15 cellular contexts compared by ENCODE assay signal in the genomic region with DNA sequence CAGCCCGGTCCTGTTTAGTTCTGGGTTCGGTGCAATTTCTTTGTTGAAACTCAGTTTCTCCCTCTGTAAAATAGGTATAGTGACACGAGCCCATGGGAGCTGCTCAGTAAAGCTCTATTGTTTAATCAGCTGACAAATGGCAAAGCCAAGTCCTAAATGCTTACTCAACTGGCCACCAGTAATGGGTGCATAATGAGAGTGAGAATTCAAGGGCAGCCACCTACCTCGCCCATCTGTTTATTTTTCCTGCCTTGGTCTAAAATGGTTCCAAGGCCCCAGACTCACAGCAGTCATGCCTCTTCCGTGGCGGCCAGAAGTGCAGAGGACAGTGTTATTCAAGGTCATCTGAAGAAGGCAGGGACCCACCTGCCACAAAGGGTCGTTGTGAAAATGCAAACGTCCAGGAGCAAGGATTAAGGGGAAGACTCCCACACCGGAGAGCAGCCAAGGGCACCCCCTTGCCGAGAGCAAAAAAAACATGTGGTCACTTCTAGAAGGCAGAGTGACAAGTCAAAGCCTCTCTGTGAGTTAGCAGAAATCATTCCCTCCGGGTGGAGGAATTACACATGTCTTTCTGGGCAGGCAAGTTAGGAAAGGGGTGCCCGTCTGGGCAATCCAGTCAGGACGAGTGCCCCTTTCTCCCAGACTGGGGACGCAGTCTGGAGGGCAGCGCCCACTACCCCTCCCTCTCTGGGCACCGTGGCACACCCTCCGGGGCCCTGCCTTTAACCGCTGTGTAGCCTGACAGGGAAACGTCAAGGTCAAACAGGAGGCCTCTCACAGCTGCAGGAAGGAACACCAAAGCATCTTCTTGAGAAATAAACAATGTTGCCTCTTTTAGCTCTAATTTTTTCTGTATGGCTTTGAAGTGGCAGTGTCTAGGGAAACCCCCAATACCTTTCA.
DNase-seq lines count a peak whose midpoint lies in the region; ATAC-seq and TF ChIP-seq lines count a peak whose summit lies in the region.
"Had no signal": no experiment of that assay in that cellular context is flagged by ENCODE, and none has a peak within 500 bp of the region (broad histone marks: within the 10 kb centered on the region; RNA-seq: fewer than 3 reads in every experiment).

No MANE protein-coding gene starts in this region.

- H3K27me3 Mint-ChIP-seq in activated naive CD8-positive, alpha-beta T cell: no peaks in the 10 kb centered on the region
- H3K27me3 Mint-ChIP-seq: activated CD4-positive, alpha-beta memory T cell treated with anti-CD3 and anti-CD28 coated beads for 36 hours had no signal

- intact Hi-C loops in Right ventricle myocardium superior (cut with DNase I) (no loop called here), thyroid gland (cut with DNase I) (no loop called here), aorta (cut with DNase I) (no loop called here)

- H3K9me3 ChIP-seq in cardiac muscle cell (ENCODE audit: low read depth) (no peaks in the 10 kb centered on the region), thyroid gland (no peaks in the 10 kb centered on the region), aorta (ENCODE audit: control insufficient read depth, low read length) (no peaks in the 10 kb centered on the region)

- 33 to 46% methylated on average over 19 of the region's 19 CpGs for WGBS in thyroid gland, 2 donors
- 61 to 64% methylated on average over 19 of the region's 19 CpGs for WGBS in aorta, 2 donors

- ATAC-seq in Right ventricle myocardium superior (ENCODE audit: poor library complexity): no peak
- no peak for ATAC-seq in aorta (ENCODE audit: low FRiP score)

- H3K4me1 ChIP-seq in cardiac muscle cell (ENCODE audit: low read depth): peaks cover 45% of the 10 kb centered on the region
- H3K4me1 ChIP-seq in thyroid gland: peaks cover 69 to 75% of the 10 kb centered on the region in 2 donors
- no peaks in the 10 kb centered on the region for H3K4me1 ChIP-seq in aorta (ENCODE audit: control insufficient read depth in 1 of 2, insufficient read depth in 2 of 2, low read length in 2 of 2)

- peak overlapping the region; percentile 53 for H3K4me3 Mint-ChIP-seq in activated naive CD8-positive, alpha-beta T cell
- H3K4me3 Mint-ChIP-seq: activated CD4-positive, alpha-beta memory T cell treated with anti-CD3 and anti-CD28 coated beads for 36 hours; HFFc6 had no signal

- TF ChIP-seq CTCF in cardiac muscle cell (IDR thresholded peaks at IDR 0.05; ENCODE audit: low read depth, low read length) (no peak), thyroid gland (IDR thresholded peaks at IDR 0.05) (no peak)

- H3K27me3 ChIP-seq in cardiac muscle cell: no peaks in the 10 kb centered on the region
- H3K27me3 ChIP-seq in thyroid gland: no peaks in the 10 kb centered on the region
- no peaks in the 10 kb centered on the region for H3K27me3 ChIP-seq in aorta (ENCODE audit: control insufficient read depth in 1 of 2, insufficient read depth in 2 of 2, low read length in 1 of 2)

- H3K4me1 Mint-ChIP-seq in activated naive CD8-positive, alpha-beta T cell (ENCODE audit: low read depth): peaks cover 60% of the 10 kb centered on the region

- H3K36me3 ChIP-seq in cardiac muscle cell: no peaks in the 10 kb centered on the region
- no peaks in the 10 kb centered on the region for H3K36me3 ChIP-seq in thyroid gland
- no peaks in the 10 kb centered on the region for H3K36me3 ChIP-seq in aorta (ENCODE audit: control insufficient read depth in 1 of 2, insufficient read depth in 2 of 2, low read length in 1 of 2)

- peak in 1 of 2 donors; percentile 9 for DNase-seq in cardiac muscle cell (ENCODE audit: low read depth in 1 of 2, low spot score in 1 of 2)
- no peak for DNase-seq in Right ventricle myocardium superior
- peak; percentile 30 for DNase-seq in midbrain (lab: John Stamatoyannopoulos, UW)
- peak; percentile 47 to 50 for DNase-seq in thyroid gland
- no peak for DNase-seq in aorta
- no peak for DNase-seq in NCI-H510A (lab: John Stamatoyannopoulos, UW)
- DNase-seq in activated CD8-positive, alpha-beta memory T cell treated with anti-CD3 and anti-CD28 coated beads, Interleukin-2, amount 50 U/mL, for 48 hours: no peak
- DNase-seq: activated CD4-positive, alpha-beta memory T cell treated with anti-CD3 and anti-CD28 coated beads for 36 hours; activated gamma-delta T cell; DMS79; HFFc6; NCI-H524; RPMI8226 had no signal

- H3K27ac Mint-ChIP-seq in activated naive CD8-positive, alpha-beta T cell: peak overlapping the region; percentile 83
- H3K27ac Mint-ChIP-seq: activated CD4-positive, alpha-beta memory T cell treated with anti-CD3 and anti-CD28 coated beads for 36 hours; HFFc6 had no signal

- H3K4me3 ChIP-seq in cardiac muscle cell (no peak overlapping the region), thyroid gland (replicated peaks in 1 of 3) (no peak overlapping the region), aorta (ENCODE audit: low read length in 2 of 2) (no peak overlapping the region)

- TF ChIP-seq POLR2A in thyroid gland (IDR thresholded peaks at IDR 0.05): peak in 1 of 2 donors; percentile 14

- no peaks in the 10 kb centered on the region for H3K9me3 Mint-ChIP-seq in activated naive CD8-positive, alpha-beta T cell (ENCODE audit: low read depth)
- H3K9me3 Mint-ChIP-seq: HFFc6 had no signal

- peaks cover 2% of the 10 kb centered on the region for H3K36me3 Mint-ChIP-seq in activated naive CD8-positive, alpha-beta T cell
- H3K36me3 Mint-ChIP-seq: activated CD4-positive, alpha-beta memory T cell treated with anti-CD3 and anti-CD28 coated beads for 36 hours had no signal

- peak overlapping the region; percentile 76 for H3K27ac ChIP-seq in cardiac muscle cell
- peak overlapping the region; percentile 80 to 84 (median 83) for H3K27ac ChIP-seq in thyroid gland
- no peak overlapping the region for H3K27ac ChIP-seq in aorta (ENCODE audit: low read depth in 1 of 2, low read length in 2 of 2)
- H3K27ac ChIP-seq: KMS-11 had no signal

Comparison
In these comparisons a context has a peak if more than half of its experiments do, and no peak if none do; other contexts are left out.
1. DNase-seq: peak in midbrain (single experiment) and thyroid gland (2 of 2); none in Right ventricle myocardium superior (single experiment), aorta (0 of 2), NCI-H510A (single experiment) and activated CD8-positive, alpha-beta memory T cell treated with anti-CD3 and anti-CD28 coated beads, Interleukin-2, amount 50 U/mL, for 48 hours (single experiment).
2. H3K27ac ChIP-seq: peak in cardiac muscle cell (single experiment) and thyroid gland (3 of 3); none in aorta (0 of 2).